8 cellular contexts compared by ENCODE assay signal in genomic region chr1:1677718-1678580, GRCh38. TPM values are rescaled to one million over a fixed set of nuclear protein-coding genes. Genes with fewer than 3 reads are reported as not detected.
DNase-seq lines count a peak whose midpoint lies in the region; ATAC-seq and TF ChIP-seq lines count a peak whose summit lies in the region.

No MANE protein-coding gene starts in this region.

- ATAC-seq in GM18867 (IDR thresholded peaks at IDR 0.05; ENCODE audit: unreplicated experiment) (peak; percentile 44), HG02885 (IDR thresholded peaks at IDR 0.05; ENCODE audit: poor library complexity, unreplicated experiment) (peak; percentile 56), gastrocnemius medialis (no peak), HG03439 (IDR thresholded peaks at IDR 0.05; ENCODE audit: unreplicated experiment) (no peak)
- ATAC-seq in effector memory CD8-positive, alpha-beta T cell (replicated peaks): peak; percentile 66

- H3K4me3 Mint-ChIP-seq in effector memory CD8-positive, alpha-beta T cell: peak overlapping the region; percentile 86 to 91

- H3K27ac ChIP-seq in gastrocnemius medialis: peak overlapping the region in 1 of 4 donors; percentile 41

- H3K4me1 Mint-ChIP-seq in effector memory CD8-positive, alpha-beta T cell (ENCODE audit: low read depth in 2 of 2): peaks cover 22 to 23% of the 10 kb centered on the region in 2 donors

- no peaks in the 10 kb centered on the region for H3K9me3 Mint-ChIP-seq in effector memory CD8-positive, alpha-beta T cell

- no peaks in the 10 kb centered on the region for H3K9me3 ChIP-seq in gastrocnemius medialis

- TF ChIP-seq CTCF in gastrocnemius medialis (IDR thresholded peaks at IDR 0.05 in 4 of 5, conservative IDR thresholded peaks at IDR 0.05 in 1 of 5): no peak

- no peak overlapping the region for H3K4me3 ChIP-seq in gastrocnemius medialis

- no peaks in the 10 kb centered on the region for H3K27me3 ChIP-seq in gastrocnemius medialis

- H3K36me3 ChIP-seq in gastrocnemius medialis: peaks cover 0 to 12% of the 10 kb centered on the region in 2 donors

- peak in 3 of 4 experiments; percentile 28 to 60 (median 31) for DNase-seq in activated CD4-positive, CD25-positive, alpha-beta regulatory T cell (lab: John Stamatoyannopoulos, UW)
- DNase-seq in effector memory CD8-positive, alpha-beta T cell: peak; percentile 31 to 49 (median 42)
- peak; percentile 23 to 37 (median 30) for DNase-seq in stimulated activated CD4-positive, alpha-beta T cell treated with anti-CD3 and anti-CD28 coated beads, TNF-alpha, amount 100 ng/mL, for 4 hours (ENCODE audit: low read depth in 3 of 3)
- DNase-seq in gastrocnemius medialis: no peak
- no peak for DNase-seq in NCI-H446 (lab: John Stamatoyannopoulos, UW)

- peaks cover 17% of the 10 kb centered on the region for H3K36me3 Mint-ChIP-seq in effector memory CD8-positive, alpha-beta T cell (ENCODE audit: insufficient read depth)

- in situ Hi-C loops in gastrocnemius medialis (cut with MboI; ENCODE audit: low sequenced_read_pairs in 4 of 4): no loop called here

- no peaks in the 10 kb centered on the region for H3K27me3 Mint-ChIP-seq in effector memory CD8-positive, alpha-beta T cell

- H3K4me1 ChIP-seq in gastrocnemius medialis: peaks cover 0 to 7% of the 10 kb centered on the region in 2 donors

- peak overlapping the region; percentile 92 to 96 for H3K27ac Mint-ChIP-seq in effector memory CD8-positive, alpha-beta T cell

- no peak for TF ChIP-seq POLR2A in gastrocnemius medialis (IDR thresholded peaks at IDR 0.05)

- intact Hi-C loops in gastrocnemius medialis (cut with DNase I; ENCODE audit: low total_unique reads): no loop called here

RNA-seq across cellular contexts. Expression of gene SLC35E2B, which starts 14.6 kb away (rescaled TPM):
- total RNA-seq in gastrocnemius medialis: 10 to 100 TPM; 13.5 to 21.8 (median 15.2) TPM

RNA-seq across cellular contexts. Expression of gene CDK11B, which starts 19.1 kb away (rescaled TPM):
- total RNA-seq in gastrocnemius medialis: 10 to 100 TPM; 19.5 to 49.0 (median 42.2) TPM

RNA-seq across cellular contexts. Expression of gene MMP23B, which starts 46.0 kb away (rescaled TPM):
- total RNA-seq in gastrocnemius medialis: under 1 TPM in 1 of 4 donors, not detected in 3; 0.62 TPM

RNA-seq across cellular contexts. Expression of gene CDK11A, which starts 46.2 kb away (rescaled TPM):
- 10 to 100 TPM in 3 of 4 donors, 1 to 10 TPM in 1; 9.0 to 14.6 (median 11.6) TPM for total RNA-seq in gastrocnemius medialis

Comparison
In these comparisons a context has a peak if more than half of its experiments do, and no peak if none do; other contexts are left out.
1. ATAC-seq: peak in GM18867 (single experiment), HG02885 (single experiment) and effector memory CD8-positive, alpha-beta T cell (single experiment); none in gastrocnemius medialis (0 of 2) and HG03439 (single experiment).
2. DNase-seq: peak in activated CD4-positive, CD25-positive, alpha-beta regulatory T cell (3 of 4), effector memory CD8-positive, alpha-beta T cell (3 of 3) and stimulated activated CD4-positive, alpha-beta T cell treated with anti-CD3 and anti-CD28 coated beads, TNF-alpha, amount 100 ng/mL, for 4 hours (3 of 3); none in gastrocnemius medialis (0 of 2) and NCI-H446 (0 of 2).